Comparison of ENCODE assay signal across 20 cellular contexts in the genomic region with DNA sequence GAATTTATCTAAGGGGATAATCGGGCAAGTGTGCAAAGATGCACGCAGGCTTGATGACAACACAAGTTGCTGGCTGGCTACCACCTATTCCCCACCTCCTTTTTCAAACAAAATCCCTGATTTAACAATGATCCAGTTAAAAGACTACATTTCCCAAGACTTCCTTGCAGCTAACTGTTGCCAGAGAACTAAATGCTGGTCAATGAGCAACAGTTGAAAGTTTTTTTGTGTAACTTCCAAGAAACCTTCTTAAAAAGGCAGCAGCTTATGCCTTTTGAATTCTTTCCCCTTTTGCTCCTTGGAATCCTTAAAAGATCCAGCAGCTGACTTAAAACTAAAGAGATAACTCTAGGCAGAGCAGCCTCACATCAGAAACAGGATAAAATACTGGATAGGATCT. TPM values are rescaled to one million over a fixed set of nuclear protein-coding genes. Genes with fewer than 3 reads are reported as not detected.
DNase-seq lines count a peak whose midpoint lies in the region; ATAC-seq, FAIRE-seq and TF ChIP-seq lines count a peak whose summit lies in the region.
"Had no signal": no experiment of that assay in that cellular context is flagged by ENCODE, and none has a peak within 500 bp of the region (broad histone marks: within the 10 kb centered on the region; RNA-seq: fewer than 3 reads in every experiment).

No MANE protein-coding gene starts in this region.

- H2BK5ac ChIP-seq in H1 (ENCODE audit: low read depth, low read length) = no peak overlapping the region

- H3F3A ChIP-seq in SK-N-SH (replicated peaks; ENCODE audit: insufficient read depth) = no peaks in the 10 kb centered on the region

- H4K8ac ChIP-seq in H1 (ENCODE audit: extremely low read depth, insufficient read depth, low read length) = no peak overlapping the region

- H2BK20ac ChIP-seq in H1 (ENCODE audit: low read length) = no peak overlapping the region

- H3K9me2 ChIP-seq in SK-N-SH = no peaks in the 10 kb centered on the region

- peaks cover 4 to 14% of the 10 kb centered on the region in 2 experiments for H3K36me3 ChIP-seq in SK-N-SH (replicated peaks in 1 of 2; ENCODE audit: control insufficient read depth in 1 of 2, insufficient read depth in 2 of 2, low read length in 1 of 2)
- H3K36me3 ChIP-seq in H1 (ENCODE audit: control insufficient read depth in 2 of 4, insufficient read depth in 4 of 4, low read length in 3 of 4) = no peaks in the 10 kb centered on the region
- H3K36me3 ChIP-seq: SJSA1 had no signal

- FAIRE-seq in H1 (lab: Jason Lieb, UNC) = no peak
- FAIRE-seq: GM12891, GM18507 had no signal

- no peak overlapping the region for H2BK12ac ChIP-seq in H1 (ENCODE audit: low read depth, low read length)

- WGBS in SK-N-SH (ENCODE audit: low lambda C conversion rate) = 89% methylated on average over 2 of the region's 2 CpGs
- 89% methylated on average over 2 of the region's 2 CpGs; no CpG with 5 or more reads in 1 of the 2 experiments for WGBS in H1 (ENCODE audit: extremely low coverage in 1 of 2, insufficient coverage in 1 of 2, insufficient read length in 1 of 2, insufficient replicate concordance in 2 of 2, low coverage in 1 of 2, low lambda C conversion rate in 2 of 2, missing lambda C conversion rate in 1 of 2), 2 experiments

- no peaks in the 10 kb centered on the region for H3K79me1 ChIP-seq in H1 (ENCODE audit: low read depth, low read length)

- H2AK5ac ChIP-seq in H1 (ENCODE audit: low read depth, low read length) = no peak overlapping the region

- no peak overlapping the region for H4K5ac ChIP-seq in H1 (ENCODE audit: insufficient read length, low read depth, low read length)

- H3K27ac ChIP-seq in SK-N-SH (ENCODE audit: low read depth in 2 of 2, low read length in 1 of 2) (no peak overlapping the region), H1 (ENCODE audit: low read depth, low read length) (no peak overlapping the region)
- H3K27ac ChIP-seq: 22Rv1, SJSA1 had no signal

- no peak for TF ChIP-seq RAD21 in SK-N-SH (IDR thresholded peaks at IDR 0.05; ENCODE audit: low read length)
- TF ChIP-seq RAD21 in H1 (IDR thresholded peaks at IDR 0.05 in 1 of 2, conservative IDR thresholded peaks at IDR 0.05 in 1 of 2; ENCODE audit: low read depth in 2 of 2, low read length in 2 of 2) = no peak

- no peak overlapping the region for H2BK120ac ChIP-seq in H1 (replicated peaks; ENCODE audit: low read depth, low read length)

- TF ChIP-seq POLR2A in H1 (IDR thresholded peaks at IDR 0.05; ENCODE audit: control extremely low read depth in 1 of 2, low read depth in 2 of 2, low read length in 2 of 2) = no peak

- H3K27me3 Mint-ChIP-seq in effector memory CD8-positive, alpha-beta T cell = peaks cover 13% of the 10 kb centered on the region in 2 donors

- no peak overlapping the region for H3K18ac ChIP-seq in H1 (ENCODE audit: extremely low read depth, low read length)

- ATAC-seq in SK-N-SH treated with all-trans-retinoic acid at 6 μM for 48 hours (no peak), HG03520 (IDR thresholded peaks at IDR 0.05; ENCODE audit: unreplicated experiment) (no peak)
- no peak for ATAC-seq in effector memory CD8-positive, alpha-beta T cell (replicated peaks)

- DNase-seq in SK-N-SH (no peak), H1 (ENCODE audit: low read depth in 1 of 2, low spot score in 2 of 2) (no peak), midbrain (lab: John Stamatoyannopoulos, UW) (peak; percentile 9), dedifferentiated amniotic fluid mesenchymal stem cell (ENCODE audit: extremely low spot score) (no peak), NOMO-1 (lab: John Stamatoyannopoulos, UW; ENCODE audit: unreplicated experiment in 2 of 2) (no peak)
- no peak for DNase-seq in effector memory CD8-positive, alpha-beta T cell
- DNase-seq: C1 segment of cervical spinal cord, DND-41, HFFc6, NCI-H1048, NCI-H146, NCI-H2081, NCI-H510A treated with DMSO at 0.1 percent for 48 hours, NCI-H82 had no signal

- H3K4me1 Mint-ChIP-seq in effector memory CD8-positive, alpha-beta T cell (ENCODE audit: low read depth in 2 of 2) = peaks cover 3 to 4% of the 10 kb centered on the region in 2 donors

- H3K4me1 ChIP-seq in SK-N-SH (ENCODE audit: control insufficient read depth in 1 of 2, insufficient read depth in 2 of 2, low read depth in 1 of 2, low read length in 1 of 2) = peaks cover 0 to 5% of the 10 kb centered on the region in 2 experiments; a peak in 2 of 4 replicates
- H3K4me1 ChIP-seq in H1 (replicated peaks in 1 of 4; ENCODE audit: control insufficient read depth in 3 of 4, insufficient read depth in 4 of 4, low read length in 3 of 4) = peaks cover 3 to 13% (median 7%) of the 10 kb centered on the region in 4 experiments; a peak in 6 of 7 replicates
- H3K4me1 ChIP-seq: SJSA1 had no signal

- H3K23me2 ChIP-seq in H1 (ENCODE audit: low read depth, low read length) = no peaks in the 10 kb centered on the region

- H3K9me3 ChIP-seq in SK-N-SH = no peaks in the 10 kb centered on the region
- H3K9me3 ChIP-seq in H1 (ENCODE audit: insufficient read depth in 2 of 2, low read depth in 1 of 2, low read length in 1 of 2) = no peaks in the 10 kb centered on the region
- H3K9me3 ChIP-seq: SJSA1 had no signal

- TF ChIP-seq CTCF in SK-N-SH (IDR thresholded peaks at IDR 0.05) (no peak), H1 (IDR thresholded peaks at IDR 0.05; ENCODE audit: control extremely low read depth in 1 of 3, insufficient read depth in 1 of 3, low read depth in 1 of 3, low read length in 3 of 3) (no peak)

- no peaks in the 10 kb centered on the region for H3K9me3 Mint-ChIP-seq in effector memory CD8-positive, alpha-beta T cell
- H3K9me3 Mint-ChIP-seq: HFFc6 had no signal

- TF ChIP-seq EP300 in SK-N-SH (IDR thresholded peaks at IDR 0.05; ENCODE audit: borderline replicate concordance in 1 of 2, low read depth in 1 of 2, low read length in 1 of 2) = no peak
- TF ChIP-seq EP300 in H1 (IDR thresholded peaks at IDR 0.05; ENCODE audit: borderline replicate concordance in 1 of 2, low read depth in 2 of 2, low read length in 2 of 2) = no peak

- no peaks in the 10 kb centered on the region for H3K36me3 Mint-ChIP-seq in effector memory CD8-positive, alpha-beta T cell (ENCODE audit: insufficient read depth)

- POLR2A ChIA-PET in SK-N-SH (lab: Yijun Ruan, JAX) = no interaction called here
- POLR2A ChIA-PET in H1 (lab: Charles Lee; ENCODE audit: partially characterized antibody) = no interaction called here

- H3K27ac Mint-ChIP-seq in effector memory CD8-positive, alpha-beta T cell = no peak overlapping the region
- H3K27ac Mint-ChIP-seq: HFFc6 had no signal

- H2AFZ ChIP-seq in SK-N-SH (ENCODE audit: low read depth) (peak overlapping the region; percentile 30; the same call in 1 of the 2 replicates), H1 (ENCODE audit: low read length) (peak overlapping the region; percentile 24; the same call in 1 of the 2 replicates)

- H3K79me2 ChIP-seq in SK-N-SH (ENCODE audit: insufficient read depth) (no peaks in the 10 kb centered on the region), H1 (ENCODE audit: control insufficient read depth in 1 of 2, insufficient read depth in 2 of 2, low read length in 2 of 2) (no peaks in the 10 kb centered on the region)

- no peak overlapping the region for H3K4ac ChIP-seq in H1 (replicated peaks; ENCODE audit: insufficient read length, low read depth, low read length)

- H3K4me3 ChIP-seq in SK-N-SH (ENCODE audit: low read depth in 2 of 2, low read length in 1 of 2) (no peak overlapping the region), H1 (ENCODE audit: extremely low read depth in 1 of 4, insufficient read depth in 2 of 4, low read depth in 3 of 4, low read length in 4 of 4) (no peak overlapping the region)
- H3K4me3 ChIP-seq: SJSA1 had no signal

- H4K91ac ChIP-seq in H1 (replicated peaks; ENCODE audit: insufficient read length, low read length) = no peak overlapping the region

- no peak overlapping the region for H3K14ac ChIP-seq in H1 (ENCODE audit: insufficient read length)

- no peaks in the 10 kb centered on the region for H3K27me3 ChIP-seq in SK-N-SH (ENCODE audit: insufficient read depth)
- no peaks in the 10 kb centered on the region; a peak in 1 of 7 replicates for H3K27me3 ChIP-seq in H1 (replicated peaks in 1 of 4; ENCODE audit: control insufficient read depth in 3 of 4, extremely low read depth in 1 of 4, insufficient read depth in 3 of 4, low read length in 3 of 4)
- H3K27me3 ChIP-seq: SJSA1 had no signal

- no peak overlapping the region for H2BK15ac ChIP-seq in H1 (ENCODE audit: low read length)

- H3K9ac ChIP-seq in SK-N-SH = no peak overlapping the region
- H3K9ac ChIP-seq in H1 (replicated peaks in 1 of 4; ENCODE audit: extremely low read depth in 1 of 4, low read depth in 3 of 4, low read length in 3 of 4) = no peak overlapping the region

- no peak overlapping the region for H3K23ac ChIP-seq in H1 (ENCODE audit: insufficient read length)

- H3K56ac ChIP-seq in H1 (replicated peaks; ENCODE audit: insufficient read length, low read depth, low read length) = no peak overlapping the region

- no peak overlapping the region for H3K4me3 Mint-ChIP-seq in effector memory CD8-positive, alpha-beta T cell
- H3K4me3 Mint-ChIP-seq: HFFc6 had no signal

- CTCF ChIA-PET in SK-N-SH (lab: Yijun Ruan, JAX) = interaction anchor here (4.0 kb wide), 1 partner anchor 9 kb away, joined by 32 read pairs; no protein-coding TSS in a partner anchor
- CTCF ChIA-PET in H1 (lab: Charles Lee; ENCODE audit: partially characterized antibody) = interaction anchor here (1.3 to 3.5 kb wide), 2 partner anchors 9 to 14 kb away, joined by 3 to 30 read pairs; no protein-coding TSS in a partner anchor

- H4K20me1 ChIP-seq in SK-N-SH (ENCODE audit: insufficient read depth) (no peaks in the 10 kb centered on the region), H1 (replicated peaks in 1 of 2; ENCODE audit: control insufficient read depth in 1 of 2, insufficient read depth in 2 of 2, low read length in 2 of 2) (no peaks in the 10 kb centered on the region)

- no peak overlapping the region for H3K4me2 ChIP-seq in SK-N-SH
- no peak overlapping the region for H3K4me2 ChIP-seq in H1 (ENCODE audit: insufficient read depth in 1 of 2, low read depth in 2 of 2, low read length in 2 of 2)

RNA-seq across cellular contexts. Expression of a gene that starts 38.6 kb away (rescaled TPM):
- polyA plus RNA-seq in SK-N-SH (2012; rRNA removed) = 5.0 and 6.9 TPM in 2 replicates
- polyA plus RNA-seq in SK-N-SH (2012; cell fraction: cytosol; rRNA removed) = 6.4 and 8.1 TPM in 2 replicates
- polyA plus RNA-seq in SK-N-SH (2012; cell fraction: nucleus; rRNA removed) = 7.4 and 12.9 TPM in 2 replicates
- 2.8 and 3.3 TPM in 2 replicates for total RNA-seq in H1 (2021; fragmentation: NEBNext Ultra II Directional; extraction: Animal tissue kit (Norgen Biotek cat#: 25700))
- 0.74 and 1.4 TPM in 2 replicates for polyA plus RNA-seq in H1 (2011; rRNA removed)
- 1.8 TPM for polyA plus RNA-seq in H1 (2011; cell fraction: cytosol; rRNA removed)
- polyA plus RNA-seq in H1 (2011; cell fraction: nucleus; rRNA removed) = 1.2 TPM
- 2.0 to 3.5 TPM (median 2.4 TPM) in 4 replicates for polyA plus RNA-seq in H1 (2012, experiment 1 of 2)
- 2.3 TPM for polyA plus RNA-seq in H1 (2012, experiment 2 of 2)
- polyA plus RNA-seq in H1 (2013, experiment 1 of 2) = 5.3 TPM
- 4.8 TPM for polyA plus RNA-seq in H1 (2013, experiment 2 of 2)
- 0.79 and 1.4 TPM in 2 replicates for polyA minus RNA-seq in H1 (2011; rRNA and poly(A)+ RNA removed)
- polyA minus RNA-seq in H1 (2011; cell fraction: cytosol; rRNA and poly(A)+ RNA removed) = 0.73 TPM
- polyA minus RNA-seq in H1 (2011; cell fraction: nucleus; rRNA and poly(A)+ RNA removed) = 4.6 TPM

RNA-seq across cellular contexts. Expression of a gene that starts 46.1 kb away (rescaled TPM):
- polyA plus RNA-seq in SK-N-SH (2012; rRNA removed) (39.1 and 45.6 TPM in 2 replicates), H1 (2011; rRNA removed) (104 and 120 TPM in 2 replicates)
- 27.0 and 33.1 TPM in 2 replicates for polyA plus RNA-seq in SK-N-SH (2012; cell fraction: cytosol; rRNA removed)
- 10.5 and 40.1 TPM in 2 replicates for polyA plus RNA-seq in SK-N-SH (2012; cell fraction: nucleus; rRNA removed)
- 38.6 and 46.8 TPM in 2 replicates for total RNA-seq in H1 (2021; fragmentation: NEBNext Ultra II Directional; extraction: Animal tissue kit (Norgen Biotek cat#: 25700))
- polyA plus RNA-seq in H1 (2011; cell fraction: cytosol; rRNA removed) = 84.0 TPM
- polyA plus RNA-seq in H1 (2011; cell fraction: nucleus; rRNA removed) = 106 TPM
- 24.0 to 75.6 TPM (median 60.7 TPM) in 4 replicates for polyA plus RNA-seq in H1 (2012, experiment 1 of 2)
- polyA plus RNA-seq in H1 (2012, experiment 2 of 2) = 142 TPM
- 79.4 TPM for polyA plus RNA-seq in H1 (2013, experiment 1 of 2)
- 70.0 TPM for polyA plus RNA-seq in H1 (2013, experiment 2 of 2)
- polyA minus RNA-seq in H1 (2011; rRNA and poly(A)+ RNA removed) = 7.9 and 9.5 TPM in 2 replicates
- polyA minus RNA-seq in H1 (2011; cell fraction: cytosol; rRNA and poly(A)+ RNA removed) = 24.1 TPM
- 25.1 TPM for polyA minus RNA-seq in H1 (2011; cell fraction: nucleus; rRNA and poly(A)+ RNA removed)

RNA-seq across cellular contexts. Expression of a gene that starts 50.6 kb away (rescaled TPM):
- polyA plus RNA-seq in SK-N-SH (2012; rRNA removed) (1.7 and 5.2 TPM in 2 replicates), H1 (2011; rRNA removed) (7.9 and 8.0 TPM in 2 replicates)
- 4.1 and 5.1 TPM in 2 replicates for polyA plus RNA-seq in SK-N-SH (2012; cell fraction: cytosol; rRNA removed)
- 2.1 and 2.4 TPM in 2 replicates for polyA plus RNA-seq in SK-N-SH (2012; cell fraction: nucleus; rRNA removed)
- 3.6 and 3.9 TPM in 2 replicates for total RNA-seq in H1 (2021; fragmentation: NEBNext Ultra II Directional; extraction: Animal tissue kit (Norgen Biotek cat#: 25700))
- polyA plus RNA-seq in H1 (2011; cell fraction: cytosol; rRNA removed) = 4.8 TPM
- 2.3 TPM for polyA plus RNA-seq in H1 (2011; cell fraction: nucleus; rRNA removed)
- 6.5 to 9.5 TPM (median 7.6 TPM) in 4 replicates for polyA plus RNA-seq in H1 (2012, experiment 1 of 2)
- 6.5 TPM for polyA plus RNA-seq in H1 (2012, experiment 2 of 2)
- polyA plus RNA-seq in H1 (2013, experiment 1 of 2) = 4.4 TPM
- 7.0 TPM for polyA plus RNA-seq in H1 (2013, experiment 2 of 2)
- polyA minus RNA-seq in H1 (2011; rRNA and poly(A)+ RNA removed) = 9.1 and 9.4 TPM in 2 replicates
- 3.6 TPM for polyA minus RNA-seq in H1 (2011; cell fraction: cytosol; rRNA and poly(A)+ RNA removed)
- polyA minus RNA-seq in H1 (2011; cell fraction: nucleus; rRNA and poly(A)+ RNA removed) = 1.4 TPM
- total RNA-seq: SJSA1 had no signal
